12 cellular contexts compared by ENCODE assay signal in genomic region chr16:11800385-11800718, GRCh38. TPM values are rescaled to one million over a fixed set of nuclear protein-coding genes. Genes with fewer than 3 reads are reported as not detected.
DNase-seq lines count a peak whose midpoint lies in the region; ATAC-seq and TF ChIP-seq lines count a peak whose summit lies in the region.
"Had no signal": no experiment of that assay in that cellular context is flagged by ENCODE, and none has a peak within 500 bp of the region (broad histone marks: within the 10 kb centered on the region; RNA-seq: fewer than 3 reads in every experiment).

No MANE protein-coding gene starts in this region.

- no peak overlapping the region for H2AK9ac ChIP-seq in IMR-90 (replicated peaks; ENCODE audit: low read depth, low read length, poor library complexity)

- no peak overlapping the region for H2AK5ac ChIP-seq in IMR-90 (ENCODE audit: low read depth, low read length)

- TF ChIP-seq CTCF in IMR-90 (conservative IDR thresholded peaks at IDR 0.05; ENCODE audit: low read depth, low read length) (no peak), coronary artery (IDR thresholded peaks at IDR 0.05) (no peak)

- no peaks in the 10 kb centered on the region for H3K27me3 ChIP-seq in CD4-positive, CD25-positive, alpha-beta regulatory T cell (ENCODE audit: control insufficient read depth, insufficient read depth, low read length)
- H3K27me3 ChIP-seq in IMR-90 (ENCODE audit: control insufficient read depth, insufficient read depth, low read length), result no peaks in the 10 kb centered on the region
- no peaks in the 10 kb centered on the region for H3K27me3 ChIP-seq in naive thymus-derived CD4-positive, alpha-beta T cell (ENCODE audit: control insufficient read depth in 2 of 2, insufficient read depth in 2 of 2, low read length in 2 of 2)

- dilution Hi-C loops in IMR-90 (cut with HindIII; ENCODE audit: low sequenced_read_pairs, unreplicated experiment), result no loop called here

- no peak overlapping the region for H2BK120ac ChIP-seq in IMR-90 (ENCODE audit: low read depth, low read length)

- H2BK15ac ChIP-seq in IMR-90 (ENCODE audit: low read depth, low read length), result no peak overlapping the region

- no peak overlapping the region for H3K18ac ChIP-seq in IMR-90 (ENCODE audit: low read depth, low read length)

- H3K27ac ChIP-seq in CD4-positive, CD25-positive, alpha-beta regulatory T cell (ENCODE audit: insufficient read depth, low read length, poor library complexity, severe bottlenecking), result peak overlapping the region; percentile 98
- H3K27ac ChIP-seq in IMR-90 (ENCODE audit: insufficient read depth, low read length), result no peak overlapping the region; the same call in 1 of the 2 replicates
- H3K27ac ChIP-seq in naive thymus-derived CD4-positive, alpha-beta T cell (ENCODE audit: low read depth, low read length), result no peak overlapping the region
- H3K27ac ChIP-seq in coronary artery, result peak overlapping the region in 1 of 2 donors; percentile 42

- CTCF ChIA-PET in IMR-90 (lab: Yijun Ruan, JAX), result no interaction called here
- CTCF ChIA-PET in activated CD4-positive, alpha-beta memory T cell treated with anti-CD3 and anti-CD28 coated beads, Interleukin-2, amount 10 ng/mL, durations not matched to agents 7 days and 5 days (lab: Charles Lee), result no interaction called here
- CTCF ChIA-PET in naive thymus-derived CD4-positive, alpha-beta T cell (lab: Charles Lee), result no interaction called here

- peak overlapping the region; percentile 64; the same call in 1 of the 2 replicates for H3K23ac ChIP-seq in IMR-90 (ENCODE audit: low read depth, low read length)

- H3K36me3 ChIP-seq in CD4-positive, CD25-positive, alpha-beta regulatory T cell (ENCODE audit: control insufficient read depth, insufficient read depth, low read length), result no peaks in the 10 kb centered on the region
- H3K36me3 ChIP-seq in IMR-90 (ENCODE audit: control insufficient read depth, insufficient read depth, low read length), result peaks cover under 1% of the 10 kb centered on the region; the same call in 1 of the 2 replicates
- H3K36me3 ChIP-seq in naive thymus-derived CD4-positive, alpha-beta T cell (ENCODE audit: control insufficient read depth in 2 of 3, insufficient read depth in 3 of 3, low read length in 3 of 3), result peaks cover 0 to 6% (median 0%) of the 10 kb centered on the region in 3 experiments

- H4K20me1 ChIP-seq in IMR-90 (ENCODE audit: insufficient read depth, low read length), result peaks cover 13% of the 10 kb centered on the region

- in situ Hi-C loops in IMR-90 (cut with MboI; ENCODE audit: low sequenced_read_pairs), result loop anchor here (25.0 kb wide), 1 partner anchor 838 kb away; no protein-coding TSS in a partner anchor

- peak overlapping the region; percentile 33; the same call in 1 of the 2 replicates for H3K4ac ChIP-seq in IMR-90 (ENCODE audit: low read depth, low read length)

- H3K4me3 Mint-ChIP-seq in CD4-positive, CD25-positive, alpha-beta regulatory T cell, result peak overlapping the region; percentile 89 to 98 (median 94)
- H3K4me3 Mint-ChIP-seq in activated CD4-positive, alpha-beta memory T cell treated with anti-CD3 and anti-CD28 coated beads, Interleukin-2, amount 10 ng/mL, durations not matched to agents 7 days and 5 days, result peak overlapping the region; percentile 32
- peak overlapping the region in 8 of 10 donors; percentile 45 to 96 (median 81) for H3K4me3 Mint-ChIP-seq in naive thymus-derived CD4-positive, alpha-beta T cell

- H3K4me1 Mint-ChIP-seq in CD4-positive, CD25-positive, alpha-beta regulatory T cell, result peaks cover 13 to 63% (median 45%) of the 10 kb centered on the region in 4 donors
- H3K4me1 Mint-ChIP-seq in activated CD4-positive, alpha-beta memory T cell treated with anti-CD3 and anti-CD28 coated beads, Interleukin-2, amount 10 ng/mL, durations not matched to agents 7 days and 5 days, result peaks cover 39% of the 10 kb centered on the region
- H3K4me1 Mint-ChIP-seq in naive thymus-derived CD4-positive, alpha-beta T cell, result peaks cover 29 to 54% (median 49%) of the 10 kb centered on the region in 7 donors

- no peak overlapping the region for H3K9ac ChIP-seq in IMR-90 (ENCODE audit: low read depth, low read length)

- POLR2A ChIA-PET in IMR-90 (lab: Charles Lee; ENCODE audit: unreplicated experiment), result no interaction called here
- POLR2A ChIA-PET in activated CD4-positive, alpha-beta memory T cell treated with anti-CD3 and anti-CD28 coated beads, Interleukin-2, amount 10 ng/mL, durations not matched to agents 7 days and 5 days (lab: Charles Lee), result interaction anchor here (2.1 to 6.2 kb wide), 3 partner anchors 17 to 58 kb away, joined by 4 to 165 read pairs (median 113); partner anchors contain the start of gene TXNDC11
- POLR2A ChIA-PET in naive thymus-derived CD4-positive, alpha-beta T cell (lab: Charles Lee), result no interaction called here

- H2BK5ac ChIP-seq in IMR-90 (ENCODE audit: low read depth, low read length, poor library complexity, severe bottlenecking), result no peak overlapping the region

- no TSS peak for BruUV-seq in IMR-90 (replicated peaks; lab: Mats Ljungman, UMichigan)

- peaks cover 20 to 59% of the 10 kb centered on the region in 2 experiments for H3K79me1 ChIP-seq in IMR-90 (ENCODE audit: low read depth in 1 of 2, low read length in 2 of 2)

- H3K9me3 ChIP-seq in CD4-positive, CD25-positive, alpha-beta regulatory T cell (ENCODE audit: control insufficient read depth in 2 of 2, low read length in 2 of 2), result no peaks in the 10 kb centered on the region
- no peaks in the 10 kb centered on the region for H3K9me3 ChIP-seq in IMR-90 (ENCODE audit: control insufficient read depth, insufficient read depth, low read length)
- H3K9me3 ChIP-seq in naive thymus-derived CD4-positive, alpha-beta T cell (ENCODE audit: control insufficient read depth in 2 of 3, low read length in 3 of 3), result no peaks in the 10 kb centered on the region

- H3K36me3 Mint-ChIP-seq in CD4-positive, CD25-positive, alpha-beta regulatory T cell, result no peaks in the 10 kb centered on the region
- H3K36me3 Mint-ChIP-seq in activated CD4-positive, alpha-beta memory T cell treated with anti-CD3 and anti-CD28 coated beads, Interleukin-2, amount 10 ng/mL, durations not matched to agents 7 days and 5 days (ENCODE audit: low read depth), result peaks cover 15% of the 10 kb centered on the region
- H3K36me3 Mint-ChIP-seq in naive thymus-derived CD4-positive, alpha-beta T cell, result peaks cover 0 to 14% (median 0%) of the 10 kb centered on the region in 5 donors

- no peak for TF ChIP-seq RAD21 in IMR-90 (IDR thresholded peaks at IDR 0.05; ENCODE audit: low read length)

- WGBS in IMR-90 (ENCODE audit: extremely low coverage in 2 of 2, insufficient read length in 1 of 2), 2 experiments, result 100% methylated on average over 1 of the region's 3 CpGs; no CpG with 5 or more reads in 1 of the 2 experiments

- H4K5ac ChIP-seq in IMR-90 (ENCODE audit: low read depth, low read length), result no peak overlapping the region

- no peak overlapping the region for H2BK20ac ChIP-seq in IMR-90 (ENCODE audit: low read depth, low read length)

- peak overlapping the region; percentile 99 to 100 (median 99) for H3K27ac Mint-ChIP-seq in CD4-positive, CD25-positive, alpha-beta regulatory T cell
- H3K27ac Mint-ChIP-seq in activated CD4-positive, alpha-beta memory T cell treated with anti-CD3 and anti-CD28 coated beads, Interleukin-2, amount 10 ng/mL, durations not matched to agents 7 days and 5 days, result peak overlapping the region; percentile 9
- peak overlapping the region; percentile 73 to 99 (median 97) for H3K27ac Mint-ChIP-seq in naive thymus-derived CD4-positive, alpha-beta T cell

- H3K56ac ChIP-seq in IMR-90 (ENCODE audit: extremely low read depth, insufficient read depth, low read length), result no peak overlapping the region

- H3K4me3 ChIP-seq in CD4-positive, CD25-positive, alpha-beta regulatory T cell (ENCODE audit: low read depth, low read length), result peak overlapping the region; percentile 72
- H3K4me3 ChIP-seq in IMR-90 (ENCODE audit: insufficient read depth, low read depth, low read length), result no peak overlapping the region
- H3K4me3 ChIP-seq in naive thymus-derived CD4-positive, alpha-beta T cell (ENCODE audit: low read length), result no peak overlapping the region
- H3K4me3 ChIP-seq in coronary artery, result no peak overlapping the region

- H3K14ac ChIP-seq in IMR-90 (replicated peaks; ENCODE audit: low read depth, low read length), result peak overlapping the region; percentile 72; the same call in 1 of the 2 replicates

- TF ChIP-seq POLR2A in IMR-90 (IDR thresholded peaks at IDR 0.05; ENCODE audit: low read depth, low read length) (no peak), erythroblast (IDR thresholded peaks at IDR 0.05; ENCODE audit: low read length) (no peak)

- no peak for ATAC-seq in CD4-positive, CD25-positive, alpha-beta regulatory T cell (ENCODE audit: low read depth in 2 of 2)
- no peak for ATAC-seq in IMR-90 (ENCODE audit: low read depth)
- ATAC-seq in naive thymus-derived CD4-positive, alpha-beta T cell, result no peak
- ATAC-seq in GM21423 (IDR thresholded peaks at IDR 0.05; ENCODE audit: unreplicated experiment), result no peak
- ATAC-seq: PC-3 had no signal

- H3K4me1 ChIP-seq in CD4-positive, CD25-positive, alpha-beta regulatory T cell (ENCODE audit: control insufficient read depth, insufficient read depth, low read length, poor library complexity, severe bottlenecking), result peaks cover 46% of the 10 kb centered on the region
- H3K4me1 ChIP-seq in IMR-90 (ENCODE audit: control insufficient read depth, insufficient read depth, low read length), result peaks cover 17% of the 10 kb centered on the region
- H3K4me1 ChIP-seq in naive thymus-derived CD4-positive, alpha-beta T cell (ENCODE audit: control insufficient read depth in 2 of 2, insufficient read depth in 2 of 2, low read length in 2 of 2), result peaks cover 14 to 33% of the 10 kb centered on the region in 2 donors

- H4K8ac ChIP-seq in IMR-90 (ENCODE audit: low read depth in 2 of 2, low read length in 2 of 2), result peak overlapping the region in 1 of 2 experiments; percentile 3; a peak in 1 of 4 replicates

- no peak overlapping the region for H3K4me2 ChIP-seq in IMR-90 (ENCODE audit: low read depth, low read length)

- H3K9me3 Mint-ChIP-seq in CD4-positive, CD25-positive, alpha-beta regulatory T cell, result no peaks in the 10 kb centered on the region
- H3K9me3 Mint-ChIP-seq in activated CD4-positive, alpha-beta memory T cell treated with anti-CD3 and anti-CD28 coated beads, Interleukin-2, amount 10 ng/mL, durations not matched to agents 7 days and 5 days, result no peaks in the 10 kb centered on the region
- H3K9me3 Mint-ChIP-seq in naive thymus-derived CD4-positive, alpha-beta T cell, result no peaks in the 10 kb centered on the region

- no peak for DNase-seq in CD4-positive, CD25-positive, alpha-beta regulatory T cell
- DNase-seq in IMR-90 (no peak), iPS-NIHi7 (ENCODE audit: extremely low spot score) (no peak), coronary artery (ENCODE audit: low spot score) (no peak), erythroblast (lab: John Stamatoyannopoulos, UW) (no peak)
- DNase-seq in activated CD4-positive, alpha-beta memory T cell treated with anti-CD3 and anti-CD28 coated beads, Interleukin-2, amount 10 ng/mL, durations not matched to agents 7 days and 5 days, result no peak
- DNase-seq in naive thymus-derived CD4-positive, alpha-beta T cell, result no peak
- DNase-seq: amniotic stem cell; Calu3; PC-3; stimulated activated naive CD4-positive, alpha-beta T cell treated with Interleukin-2 at 50 U/mL for 16 hours had no signal

- peak overlapping the region; percentile 35 for H2AFZ ChIP-seq in IMR-90 (replicated peaks; ENCODE audit: low read length, poor library complexity)

- intact Hi-C loops in IMR-90 (cut with micrococcal nuclease), result no loop called here
- intact Hi-C loops in naive thymus-derived CD4-positive, alpha-beta T cell (cut with micrococcal nuclease), result no loop called here

- no peak overlapping the region for H4K91ac ChIP-seq in IMR-90 (ENCODE audit: insufficient read depth, low read depth, low read length)

- H3K9me1 ChIP-seq in IMR-90 (ENCODE audit: insufficient read depth, low read length), result peaks cover 17% of the 10 kb centered on the region

- H3K27me3 Mint-ChIP-seq in CD4-positive, CD25-positive, alpha-beta regulatory T cell, result peaks cover 7% of the 10 kb centered on the region
- peaks cover 1% of the 10 kb centered on the region for H3K27me3 Mint-ChIP-seq in activated CD4-positive, alpha-beta memory T cell treated with anti-CD3 and anti-CD28 coated beads, Interleukin-2, amount 10 ng/mL, durations not matched to agents 7 days and 5 days
- no peaks in the 10 kb centered on the region for H3K27me3 Mint-ChIP-seq in naive thymus-derived CD4-positive, alpha-beta T cell

RNA-seq across cellular contexts. Expression of gene ZC3H7A, which starts 3.3 kb away (rescaled TPM):
- 157 TPM for total RNA-seq in CD4-positive, CD25-positive, alpha-beta regulatory T cell
- 10 to 100 TPM; 43.3 to 49.5 (median 47.5) TPM for polyA plus RNA-seq in CD4-positive, CD25-positive, alpha-beta regulatory T cell
- total RNA-seq in IMR-90 (2012; rRNA removed), result 22.2 and 33.3 TPM in 2 replicates
- polyA plus RNA-seq in IMR-90 (2012; rRNA removed), result 48.3 and 53.9 TPM in 2 replicates
- polyA plus RNA-seq in IMR-90 (2012; cell fraction: cytosol; rRNA removed), result 11.5 and 30.5 TPM in 2 replicates
- polyA plus RNA-seq in IMR-90 (2012; cell fraction: nucleus; rRNA removed; ENCODE audit: low replicate concordance), result 11.4 and 92.1 TPM in 2 replicates
- 10 to 100 TPM; 68.9 to 70.9 TPM for total RNA-seq in activated CD4-positive, alpha-beta memory T cell treated with anti-CD3 and anti-CD28 coated beads, Interleukin-2, amount 10 ng/mL, durations not matched to agents 7 days and 5 days
- total RNA-seq in naive thymus-derived CD4-positive, alpha-beta T cell, result 100 to 1,000 TPM in 1 of 5 experiments, 10 to 100 TPM in 4; 86.9 to 102 (median 88.6) TPM
- 10 to 100 TPM; 40.1 to 44.9 TPM for polyA plus RNA-seq in naive thymus-derived CD4-positive, alpha-beta T cell

RNA-seq across cellular contexts. Expression of gene RSL1D1, which starts 51.0 kb away (rescaled TPM):
- total RNA-seq in CD4-positive, CD25-positive, alpha-beta regulatory T cell, result 145 TPM
- polyA plus RNA-seq in CD4-positive, CD25-positive, alpha-beta regulatory T cell, result 100 to 1,000 TPM; 106 to 235 (median 181) TPM
- 77.4 and 137 TPM in 2 replicates for total RNA-seq in IMR-90 (2012; rRNA removed)
- 55.8 and 63.8 TPM in 2 replicates for polyA plus RNA-seq in IMR-90 (2012; rRNA removed)
- 5.6 and 6.6 TPM in 2 replicates for polyA plus RNA-seq in IMR-90 (2012; cell fraction: cytosol; rRNA removed)
- polyA plus RNA-seq in IMR-90 (2012; cell fraction: nucleus; rRNA removed; ENCODE audit: low replicate concordance), result 1.3 and 10.3 TPM in 2 replicates
- total RNA-seq in activated CD4-positive, alpha-beta memory T cell treated with anti-CD3 and anti-CD28 coated beads, Interleukin-2, amount 10 ng/mL, durations not matched to agents 7 days and 5 days, result 100 to 1,000 TPM; 146 to 157 TPM
- total RNA-seq in naive thymus-derived CD4-positive, alpha-beta T cell, result 100 to 1,000 TPM; 141 to 255 (median 219) TPM
- 100 to 1,000 TPM; 281 to 312 TPM for polyA plus RNA-seq in naive thymus-derived CD4-positive, alpha-beta T cell

RNA-seq across cellular contexts. Expression of gene TXNDC11, which starts 57.7 kb away (rescaled TPM):
- total RNA-seq in CD4-positive, CD25-positive, alpha-beta regulatory T cell, result 178 TPM
- polyA plus RNA-seq in CD4-positive, CD25-positive, alpha-beta regulatory T cell, result 10 to 100 TPM; 64.9 to 77.2 (median 70.0) TPM
- 23.9 and 25.3 TPM in 2 replicates for total RNA-seq in IMR-90 (2012; rRNA removed)
- polyA plus RNA-seq in IMR-90 (2012; rRNA removed), result 42.9 and 50.0 TPM in 2 replicates
- 37.8 and 42.7 TPM in 2 replicates for polyA plus RNA-seq in IMR-90 (2012; cell fraction: cytosol; rRNA removed)
- polyA plus RNA-seq in IMR-90 (2012; cell fraction: nucleus; rRNA removed; ENCODE audit: low replicate concordance), result 42.1 and 47.2 TPM in 2 replicates
- 10 to 100 TPM; 45.3 to 46.6 TPM for total RNA-seq in activated CD4-positive, alpha-beta memory T cell treated with anti-CD3 and anti-CD28 coated beads, Interleukin-2, amount 10 ng/mL, durations not matched to agents 7 days and 5 days
- total RNA-seq in naive thymus-derived CD4-positive, alpha-beta T cell, result 10 to 100 TPM; 41.2 to 80.5 (median 55.1) TPM
- 10 to 100 TPM; 36.7 to 60.3 TPM for polyA plus RNA-seq in naive thymus-derived CD4-positive, alpha-beta T cell

Comparison
In these comparisons a context has a peak if more than half of its experiments do, and no peak if none do; other contexts are left out.
1. H3K27ac Mint-ChIP-seq: peak in every context shown above with its lines; median percentile 99 in CD4-positive, CD25-positive, alpha-beta regulatory T cell; 97 in naive thymus-derived CD4-positive, alpha-beta T cell; 9 in activated CD4-positive, alpha-beta memory T cell treated with anti-CD3 and anti-CD28 coated beads, Interleukin-2, amount 10 ng/mL, durations not matched to agents 7 days and 5 days.
2. H3K4me3 Mint-ChIP-seq: peak in every context shown above with its lines; median percentile 94 in CD4-positive, CD25-positive, alpha-beta regulatory T cell; 81 in naive thymus-derived CD4-positive, alpha-beta T cell; 32 in activated CD4-positive, alpha-beta memory T cell treated with anti-CD3 and anti-CD28 coated beads, Interleukin-2, amount 10 ng/mL, durations not matched to agents 7 days and 5 days.